In the genomic region with DNA sequence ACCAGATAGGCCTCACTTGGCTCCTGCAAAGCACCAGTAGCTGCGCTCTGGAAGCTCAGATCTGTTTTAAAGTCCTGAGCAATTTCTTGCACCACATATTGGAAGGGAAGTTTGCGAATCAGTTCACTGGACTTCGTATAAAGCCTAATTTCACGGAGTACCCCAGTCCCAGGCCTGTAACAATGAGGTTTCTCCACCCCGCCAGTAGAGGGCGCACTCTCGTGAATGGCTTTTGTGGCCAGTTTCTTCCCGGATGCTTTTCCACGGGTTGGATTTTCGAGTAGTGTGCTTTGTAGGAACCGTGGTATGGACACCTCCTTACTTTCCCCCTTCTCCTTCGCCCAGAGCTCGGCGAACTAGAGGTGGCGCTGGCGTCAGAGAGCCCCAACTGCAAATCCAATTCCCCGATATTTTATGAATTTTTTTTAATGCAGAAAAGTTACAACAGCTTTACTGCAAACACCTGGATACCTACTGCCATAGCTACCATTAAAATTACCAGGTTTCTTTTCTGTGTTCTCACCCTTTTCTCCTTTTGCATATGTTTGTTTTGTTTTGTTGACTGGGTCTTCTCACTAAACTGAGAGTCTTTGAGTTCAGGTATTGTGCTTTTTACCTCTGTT, we compare ENCODE assay signal across 9 cellular contexts. TPM values are rescaled to one million over a fixed set of nuclear protein-coding genes. Genes with fewer than 3 reads are reported as not detected.
DNase-seq lines count a peak whose midpoint lies in the region; ATAC-seq and TF ChIP-seq lines count a peak whose summit lies in the region.
"Had no signal": no experiment of that assay in that cellular context is flagged by ENCODE, and none has a peak within 500 bp of the region (broad histone marks: within the 10 kb centered on the region; RNA-seq: fewer than 3 reads in every experiment).

No MANE protein-coding gene starts in this region.

- H3K9me3 Mint-ChIP-seq in activated CD4-positive, alpha-beta T cell treated with anti-CD3 and anti-CD28 coated beads for 36 hours (ENCODE audit: low read depth), result no peaks in the 10 kb centered on the region

- H3K4me3 ChIP-seq in Panc1 (ENCODE audit: low read depth in 2 of 2, low read length in 2 of 2), result no peak overlapping the region
- no peak overlapping the region for H3K4me3 ChIP-seq in esophagus muscularis mucosa

- H3K36me3 Mint-ChIP-seq in activated CD4-positive, alpha-beta T cell treated with anti-CD3 and anti-CD28 coated beads for 36 hours (ENCODE audit: low read depth), result no peaks in the 10 kb centered on the region
- H3K36me3 Mint-ChIP-seq: CD4-positive, CD25-positive, alpha-beta regulatory T cell had no signal

- no peaks in the 10 kb centered on the region for H3K4me1 Mint-ChIP-seq in activated CD4-positive, alpha-beta T cell treated with anti-CD3 and anti-CD28 coated beads for 36 hours
- H3K4me1 Mint-ChIP-seq: CD4-positive, CD25-positive, alpha-beta regulatory T cell had no signal

- H3K27me3 Mint-ChIP-seq in activated CD4-positive, alpha-beta T cell treated with anti-CD3 and anti-CD28 coated beads for 36 hours, result no peaks in the 10 kb centered on the region
- H3K27me3 Mint-ChIP-seq: CD4-positive, CD25-positive, alpha-beta regulatory T cell had no signal

- 97% methylated on average over 17 of the region's 17 CpGs for WGBS in esophagus muscularis mucosa

- no peak overlapping the region for H3K4me3 Mint-ChIP-seq in activated CD4-positive, alpha-beta T cell treated with anti-CD3 and anti-CD28 coated beads for 36 hours
- H3K4me3 Mint-ChIP-seq: CD4-positive, CD25-positive, alpha-beta regulatory T cell had no signal

- intact Hi-C loops in activated CD4-positive, alpha-beta T cell treated with anti-CD3 and anti-CD28 coated beads for 36 hours (cut with DNase I, micrococcal nuclease), result no loop called here
- intact Hi-C loops in Panc1 (cut with micrococcal nuclease; ENCODE audit: unreplicated experiment) (no loop called here), esophagus muscularis mucosa (cut with DNase I) (no loop called here)

- CTCF ChIA-PET in activated CD4-positive, alpha-beta T cell treated with anti-CD3 and anti-CD28 coated beads for 36 hours (lab: Charles Lee), result interaction anchor here (0.6 to 1.5 kb wide), 5 partner anchors 9 to 94 kb away, joined by 3 read pairs; no protein-coding TSS in a partner anchor
- CTCF ChIA-PET in Panc1 (lab: Charles Lee), result interaction anchor here (0.6 kb wide), 1 partner anchor 491 kb away, joined by 4 read pairs; no protein-coding TSS in a partner anchor

- no peak for TF ChIP-seq POLR2A in esophagus muscularis mucosa (IDR thresholded peaks at IDR 0.05; ENCODE audit: low read depth)

- in situ Hi-C loops in Panc1 (cut with HindIII; ENCODE audit: low pct_unique_long_range_greater_than_20kb, low sequenced_read_pairs), result no loop called here

- no TSS peak for BruUV-seq in Panc1 (replicated peaks; lab: Mats Ljungman, UMichigan)

- DNase-seq in activated CD4-positive, alpha-beta T cell treated with anti-CD3 and anti-CD28 coated beads for 36 hours, result peak; percentile 49
- no peak for DNase-seq in activated CD4-positive, alpha-beta T cell treated with anti-CD3 and anti-CD28 coated beads for 4 hours
- DNase-seq in Panc1 (ENCODE audit: low read depth, low spot score), result peak; percentile 8
- no peak for DNase-seq in esophagus muscularis mucosa (ENCODE audit: extremely low spot score)
- peak; percentile 20 to 34 for DNase-seq in stimulated activated CD4-positive, alpha-beta T cell treated with anti-CD3 and anti-CD28 coated beads, Interleukin-2, amount 100 ng/mL, for 24 hours
- DNase-seq in HuH-7.5 (ENCODE audit: low spot score), result no peak

- TF ChIP-seq CTCF in Panc1 (IDR thresholded peaks at IDR 0.05) (peak; percentile 81), esophagus muscularis mucosa (IDR thresholded peaks at IDR 0.05) (peak in 2 of 3 experiments; percentile 25 to 50)

- H3K4me1 ChIP-seq in Panc1 (ENCODE audit: control insufficient read depth, insufficient read depth, low read length), result no peaks in the 10 kb centered on the region
- H3K4me1 ChIP-seq in esophagus muscularis mucosa, result peaks cover 25 to 82% (median 70%) of the 10 kb centered on the region in 4 donors

- H3K9me3 ChIP-seq in Panc1 (ENCODE audit: control insufficient read depth, insufficient read depth, low read depth, low read length), result no peaks in the 10 kb centered on the region
- H3K9me3 ChIP-seq in esophagus muscularis mucosa, result no peaks in the 10 kb centered on the region

- POLR2A ChIA-PET in activated CD4-positive, alpha-beta T cell treated with anti-CD3 and anti-CD28 coated beads for 36 hours (lab: Charles Lee), result no interaction called here
- POLR2A ChIA-PET in Panc1 (lab: Charles Lee), result no interaction called here

- H3K27me3 ChIP-seq in Panc1 (ENCODE audit: control insufficient read depth, insufficient read depth, low read length), result no peaks in the 10 kb centered on the region
- no peaks in the 10 kb centered on the region for H3K27me3 ChIP-seq in esophagus muscularis mucosa

- H3K36me3 ChIP-seq in Panc1 (ENCODE audit: control insufficient read depth, insufficient read depth, low read length), result no peaks in the 10 kb centered on the region
- H3K36me3 ChIP-seq in esophagus muscularis mucosa, result no peaks in the 10 kb centered on the region

- TF ChIP-seq EP300 in esophagus muscularis mucosa (IDR thresholded peaks at IDR 0.05), result no peak

- H3K27ac Mint-ChIP-seq in activated CD4-positive, alpha-beta T cell treated with anti-CD3 and anti-CD28 coated beads for 36 hours, result no peak overlapping the region
- H3K27ac Mint-ChIP-seq: CD4-positive, CD25-positive, alpha-beta regulatory T cell had no signal

- no peak overlapping the region for H3K27ac ChIP-seq in Panc1 (ENCODE audit: low read length)
- no peak overlapping the region for H3K27ac ChIP-seq in esophagus muscularis mucosa (replicated peaks in 1 of 4)

- no peak for ATAC-seq in activated CD4-positive, alpha-beta T cell treated with anti-CD3 and anti-CD28 coated beads for 36 hours
- no peak for ATAC-seq in Panc1
- ATAC-seq in HG03108 (IDR thresholded peaks at IDR 0.05; ENCODE audit: unreplicated experiment), result no peak
- no peak for ATAC-seq in HG02884 (IDR thresholded peaks at IDR 0.05; ENCODE audit: unreplicated experiment)

RNA-seq across cellular contexts. Expression of gene RARB, which starts 13.3 kb away (rescaled TPM):
- not detected for total RNA-seq in activated CD4-positive, alpha-beta T cell treated with anti-CD3 and anti-CD28 coated beads for 36 hours
- total RNA-seq in Panc1 (2021; ENCODE audit: unreplicated experiment) (not detected), esophagus muscularis mucosa (10 to 100 TPM; 29.2 to 51.9 (median 40.9) TPM)
- not detected for polyA plus RNA-seq in Panc1 (2012; ENCODE audit: insufficient read length)
- total RNA-seq: CD4-positive, CD25-positive, alpha-beta regulatory T cell had no signal

Comparison
In these comparisons a context has a peak if more than half of its experiments do, and no peak if none do; other contexts are left out.
1. DNase-seq: peak in activated CD4-positive, alpha-beta T cell treated with anti-CD3 and anti-CD28 coated beads for 36 hours (single experiment), Panc1 (single experiment) and stimulated activated CD4-positive, alpha-beta T cell treated with anti-CD3 and anti-CD28 coated beads, Interleukin-2, amount 100 ng/mL, for 24 hours (2 of 2); none in activated CD4-positive, alpha-beta T cell treated with anti-CD3 and anti-CD28 coated beads for 4 hours (0 of 2), esophagus muscularis mucosa (single experiment) and HuH-7.5 (single experiment).
2. RNA of gene RARB, which starts 13.3 kb away (total RNA-seq): 29.2 to 51.9 TPM in esophagus muscularis mucosa; not detected in activated CD4-positive, alpha-beta T cell treated with anti-CD3 and anti-CD28 coated beads for 36 hours and not detected in Panc1 (single experiment); every median in the first group is over 10 times any median in the second.